8 cellular contexts compared by ENCODE assay signal in genomic region chr5:108382784-108383358, GRCh38. TPM values are rescaled to one million over a fixed set of nuclear protein-coding genes. Genes with fewer than 3 reads are reported as not detected.
DNase-seq lines count a peak whose midpoint lies in the region; ATAC-seq and TF ChIP-seq lines count a peak whose summit lies in the region.

No MANE protein-coding gene starts in this region.

- TF ChIP-seq POLR2A in IMR-90 (IDR thresholded peaks at IDR 0.05; ENCODE audit: low read depth, low read length) = no peak

- no peaks in the 10 kb centered on the region; the same call in 1 of the 2 replicates for H3K9me1 ChIP-seq in IMR-90 (ENCODE audit: insufficient read depth, low read length)

- H3K27me3 ChIP-seq in IMR-90 (ENCODE audit: control insufficient read depth, insufficient read depth, low read length) = no peaks in the 10 kb centered on the region

- 78% methylated on average over 3 of the region's 9 CpGs; no CpG with 5 or more reads in 1 of the 2 experiments for WGBS in IMR-90 (ENCODE audit: extremely low coverage in 2 of 2, insufficient read length in 1 of 2), 2 experiments

- H3K36me3 Mint-ChIP-seq in activated T-cell treated with anti-CD3 and anti-CD28 coated beads, Interleukin-2, amount 50 U/mL, for 4 hours (ENCODE audit: insufficient read depth) = peaks cover 3% of the 10 kb centered on the region

- H2BK5ac ChIP-seq in IMR-90 (ENCODE audit: low read depth, low read length, poor library complexity, severe bottlenecking) = peak overlapping the region; percentile 69

- H3K9me3 ChIP-seq in IMR-90 (ENCODE audit: control insufficient read depth, insufficient read depth, low read length) = no peaks in the 10 kb centered on the region

- peaks cover 31% of the 10 kb centered on the region for H3K4me1 Mint-ChIP-seq in activated T-cell treated with anti-CD3 and anti-CD28 coated beads, Interleukin-2, amount 50 U/mL, for 4 hours (ENCODE audit: low read depth)

- H3K9me3 Mint-ChIP-seq in activated T-cell treated with anti-CD3 and anti-CD28 coated beads, Interleukin-2, amount 50 U/mL, for 4 hours = no peaks in the 10 kb centered on the region

- H2AK9ac ChIP-seq in IMR-90 (replicated peaks; ENCODE audit: low read depth, low read length, poor library complexity) = no peak overlapping the region

- no peaks in the 10 kb centered on the region for H3K36me3 ChIP-seq in IMR-90 (ENCODE audit: control insufficient read depth, insufficient read depth, low read length)

- DNase-seq in NCI-H2107 treated with DMSO at 0.1 percent for 48 hours (lab: John Stamatoyannopoulos, UW; ENCODE audit: unreplicated experiment) = peak; percentile 71
- DNase-seq in NCI-H2107 (lab: John Stamatoyannopoulos, UW) = no peak
- peak; percentile 44 for DNase-seq in IMR-90
- no peak for DNase-seq in activated T-cell treated with anti-CD3 and anti-CD28 coated beads, Interleukin-2, amount 50 U/mL, for 4 hours
- DNase-seq in hepatic stellate cell (ENCODE audit: low spot score) = peak; percentile 10
- no peak for DNase-seq in skeletal muscle cell (ENCODE audit: low read depth)
- no peak for DNase-seq in posterior vena cava (ENCODE audit: low spot score)
- no peak for DNase-seq in cerebellum (ENCODE audit: low spot score)

- peak overlapping the region; percentile 74 for H3K4me2 ChIP-seq in IMR-90 (ENCODE audit: low read depth, low read length)

- peak overlapping the region; percentile 32; the same call in 1 of the 2 replicates for H3K4ac ChIP-seq in IMR-90 (ENCODE audit: low read depth, low read length)

- H3K18ac ChIP-seq in IMR-90 (ENCODE audit: low read depth, low read length) = peak overlapping the region; percentile 24; the same call in 1 of the 2 replicates

- peak overlapping the region; percentile 66 for H4K5ac ChIP-seq in IMR-90 (ENCODE audit: low read depth, low read length)

- peak overlapping the region; percentile 84 for H3K4me3 ChIP-seq in IMR-90 (ENCODE audit: insufficient read depth, low read depth, low read length)
- peak overlapping the region; percentile 77 for H3K4me3 ChIP-seq in skeletal muscle cell (ENCODE audit: low read depth, low read length)

- H2BK120ac ChIP-seq in IMR-90 (ENCODE audit: low read depth, low read length) = peak overlapping the region; percentile 1; the same call in 1 of the 2 replicates

- intact Hi-C loops in IMR-90 (cut with micrococcal nuclease) = no loop called here
- intact Hi-C loops in posterior vena cava (cut with DNase I) = loop anchor here in 1 of 2 donors (10.0 kb wide), 1 partner anchor 1352 kb away; no protein-coding TSS in a partner anchor

- H3K4me3 Mint-ChIP-seq in activated T-cell treated with anti-CD3 and anti-CD28 coated beads, Interleukin-2, amount 50 U/mL, for 4 hours = peak overlapping the region; percentile 94

- H3K79me1 ChIP-seq in IMR-90 (ENCODE audit: low read depth in 1 of 2, low read length in 2 of 2) = peaks cover 17 to 20% of the 10 kb centered on the region in 2 experiments

- peak overlapping the region; percentile 60 for H3K27ac ChIP-seq in IMR-90 (ENCODE audit: insufficient read depth, low read length)

- peak overlapping the region; percentile 63 for H3K9ac ChIP-seq in IMR-90 (ENCODE audit: low read depth, low read length)

- H3K27me3 Mint-ChIP-seq in activated T-cell treated with anti-CD3 and anti-CD28 coated beads, Interleukin-2, amount 50 U/mL, for 4 hours (ENCODE audit: low read depth) = no peaks in the 10 kb centered on the region

- no peak overlapping the region for H4K91ac ChIP-seq in IMR-90 (ENCODE audit: insufficient read depth, low read depth, low read length)

- H2AFZ ChIP-seq in IMR-90 (replicated peaks; ENCODE audit: low read length, poor library complexity) = peak overlapping the region; percentile 96

- BruUV-seq in IMR-90 (replicated peaks; lab: Mats Ljungman, UMichigan) = no TSS peak

- POLR2A ChIA-PET in IMR-90 (lab: Charles Lee; ENCODE audit: unreplicated experiment) = no interaction called here

- dilution Hi-C loops in IMR-90 (cut with HindIII; ENCODE audit: low sequenced_read_pairs, unreplicated experiment) = no loop called here

- peak overlapping the region; percentile 6; the same call in 1 of the 2 replicates for H3K23ac ChIP-seq in IMR-90 (ENCODE audit: low read depth, low read length)

- H3K14ac ChIP-seq in IMR-90 (replicated peaks; ENCODE audit: low read depth, low read length) = peak overlapping the region; percentile 18; the same call in 1 of the 2 replicates

- no peak for ATAC-seq in IMR-90 (ENCODE audit: low read depth)
- ATAC-seq in activated T-cell treated with anti-CD3 and anti-CD28 coated beads, Interleukin-2, amount 50 U/mL, for 4 hours = no peak

- H2BK15ac ChIP-seq in IMR-90 (ENCODE audit: low read depth, low read length) = peak overlapping the region; percentile 30; the same call in 1 of the 3 replicates

- H4K20me1 ChIP-seq in IMR-90 (ENCODE audit: insufficient read depth, low read length) = no peaks in the 10 kb centered on the region

- H2AK5ac ChIP-seq in IMR-90 (ENCODE audit: low read depth, low read length) = 0 out of 2 replicates have a peak overlapping the region, but pooled peaks have one; percentile 0

- in situ Hi-C loops in IMR-90 (cut with MboI; ENCODE audit: low sequenced_read_pairs) = no loop called here

- no peak for TF ChIP-seq CTCF in IMR-90 (conservative IDR thresholded peaks at IDR 0.05; ENCODE audit: low read depth, low read length)

- H3K4me1 ChIP-seq in IMR-90 (ENCODE audit: control insufficient read depth, insufficient read depth, low read length) = 0 out of 2 replicates have a peak, but pooled peaks cover 1% of the 10 kb centered on the region

- H4K8ac ChIP-seq in IMR-90 (ENCODE audit: low read depth in 2 of 2, low read length in 2 of 2) = peak overlapping the region; percentile 81 to 84

- peak overlapping the region; percentile 7; the same call in 1 of the 2 replicates for H3K56ac ChIP-seq in IMR-90 (ENCODE audit: extremely low read depth, insufficient read depth, low read length)

- no peak for TF ChIP-seq RAD21 in IMR-90 (IDR thresholded peaks at IDR 0.05; ENCODE audit: low read length)

- H2BK20ac ChIP-seq in IMR-90 (ENCODE audit: low read depth, low read length) = no peak overlapping the region

- CTCF ChIA-PET in IMR-90 (lab: Yijun Ruan, JAX) = no interaction called here

TF ChIP-seq in IMR-90, 13 proteins besides CTCF, POLR2A, EP300 and RAD21:
- TF ChIP-seq MAFK (IDR thresholded peaks at IDR 0.05; ENCODE audit: low read depth, low read length) (no peak), FOS (IDR thresholded peaks at IDR 0.05; ENCODE audit: low read depth, low read length) (no peak), CEBPB (IDR thresholded peaks at IDR 0.05; ENCODE audit: low read depth, low read length) (no peak), NFE2L2 (IDR thresholded peaks at IDR 0.05; ENCODE audit: low read depth, low read length) (no peak), MAZ (IDR thresholded peaks at IDR 0.05; ENCODE audit: borderline replicate concordance, low read depth, low read length) (no peak), ELK1 (IDR thresholded peaks at IDR 0.05; ENCODE audit: borderline replicate concordance, low read depth, low read length) (no peak), USF2 (IDR thresholded peaks at IDR 0.05; ENCODE audit: low read depth, low read length) (no peak), BHLHE40 (IDR thresholded peaks at IDR 0.05; ENCODE audit: low read depth, low read length) (no peak), CHD1 (IDR thresholded peaks at IDR 0.05; ENCODE audit: low read depth, low read length) (no peak), MXI1 (IDR thresholded peaks at IDR 0.05; ENCODE audit: borderline replicate concordance, low read depth, low read length) (no peak), RCOR1 (IDR thresholded peaks at IDR 0.05; ENCODE audit: insufficient replicate concordance, low read length) (no peak), RFX5 (IDR thresholded peaks at IDR 0.05; ENCODE audit: low read depth, low read length) (no peak), SMC3 (IDR thresholded peaks at IDR 0.05; ENCODE audit: low read depth, low read length) (no peak)
TF ChIP-seq in IMR-90: peak in this region for 0.

RNA-seq across cellular contexts. Expression of gene FBXL17, which starts 1.0 kb away (rescaled TPM):
- total RNA-seq in IMR-90 (2012; rRNA removed) = 8.1 and 10.0 TPM in 2 replicates
- polyA plus RNA-seq in IMR-90 (2012; rRNA removed) = 3.2 and 3.9 TPM in 2 replicates
- 0.97 and 1.9 TPM in 2 replicates for polyA plus RNA-seq in IMR-90 (2012; cell fraction: cytosol; rRNA removed)
- polyA plus RNA-seq in IMR-90 (2012; cell fraction: nucleus; rRNA removed; ENCODE audit: low replicate concordance) = 2.9 and 3.1 TPM in 2 replicates
- total RNA-seq in activated T-cell treated with anti-CD3 and anti-CD28 coated beads, Interleukin-2, amount 50 U/mL, for 4 hours = 1 to 10 TPM; 5.9 to 6.6 (median 6.5) TPM
- total RNA-seq in posterior vena cava = 10 to 100 TPM; 18.1 to 24.1 TPM
- 39.9 TPM for total RNA-seq in cerebellum

Comparison
In these comparisons a context has a peak if more than half of its experiments do, and no peak if none do; other contexts are left out.
1. DNase-seq: peak in NCI-H2107 treated with DMSO at 0.1 percent for 48 hours (single experiment), IMR-90 (single experiment) and hepatic stellate cell (single experiment); none in NCI-H2107 (single experiment), activated T-cell treated with anti-CD3 and anti-CD28 coated beads, Interleukin-2, amount 50 U/mL, for 4 hours (single experiment), skeletal muscle cell (single experiment), posterior vena cava (single experiment) and cerebellum (single experiment).